ENCODE assay signal across 24 cellular contexts in genomic region chr4:22875592-22876257, GRCh38.
DNase-seq lines count a peak whose midpoint lies in the region; ATAC-seq, FAIRE-seq and TF ChIP-seq lines count a peak whose summit lies in the region.
"Had no signal": no experiment of that assay in that cellular context is flagged by ENCODE, and none has a peak within 500 bp of the region (broad histone marks: within the 10 kb centered on the region; RNA-seq: fewer than 3 reads in every experiment).

No MANE protein-coding gene starts in this region.

- H3K4me1 ChIP-seq in MM.1S (ENCODE audit: low read length) (peaks cover 23% of the 10 kb centered on the region), GM12878 (ENCODE audit: control insufficient read depth, insufficient read depth, low read length) (no peaks in the 10 kb centered on the region), GM23338 (ENCODE audit: insufficient read depth) (no peaks in the 10 kb centered on the region)
- H3K4me1 ChIP-seq: A549; BE2C; BLaER1 treated with 17β-estradiol and CSF1 and Interleukin-3, amounts not matched to agents 10 nM and 100 nM had no signal

- TF ChIP-seq POLR2A in GM12878 (IDR thresholded peaks at IDR 0.05; ENCODE audit: low read depth, low read length), result no peak

- ATAC-seq in GM18868 (IDR thresholded peaks at IDR 0.05; ENCODE audit: unreplicated experiment) (peak; percentile 73), GM12878 (peak; percentile 76), GM23338 (no peak), HG03196 (IDR thresholded peaks at IDR 0.05; ENCODE audit: unreplicated experiment) (no peak)
- ATAC-seq: A549, HCT116 had no signal

- no peaks in the 10 kb centered on the region for H3K4me1 Mint-ChIP-seq in GM23338
- H3K4me1 Mint-ChIP-seq: CD14-positive monocyte; CD4-positive, alpha-beta memory T cell; H9 had no signal

- no peaks in the 10 kb centered on the region for H3K27me3 Mint-ChIP-seq in GM23338 (ENCODE audit: insufficient read depth, low read depth, poor library complexity)
- H3K27me3 Mint-ChIP-seq: CD4-positive, alpha-beta memory T cell had no signal

- TF ChIP-seq RAD21 in GM12878 (IDR thresholded peaks at IDR 0.05; ENCODE audit: insufficient read depth, low read depth, low read length), result no peak

- SMC1A ChIA-PET in GM12878 (lab: Charles Lee; ENCODE audit: uncharacterized antibody, unreplicated experiment), result interaction anchor here (0.6 to 2.2 kb wide), 8 partner anchors 10 to 711 kb away, joined by 3 to 6 read pairs (median 4); no protein-coding TSS in a partner anchor

- no peaks in the 10 kb centered on the region for H3F3A ChIP-seq in MM.1S (ENCODE audit: insufficient read depth, low read length)
- no peaks in the 10 kb centered on the region for H3F3A ChIP-seq in GM23338 (replicated peaks; ENCODE audit: low read depth)

- H3K27ac ChIP-seq in MM.1S (ENCODE audit: low read length) (peak overlapping the region; percentile 55; the same call in 1 of the 2 replicates), GM12878 (ENCODE audit: control insufficient read depth, insufficient read depth) (no peak overlapping the region), GM23338 (ENCODE audit: low read depth) (no peak overlapping the region)
- H3K27ac ChIP-seq: A549; BLaER1 treated with 17β-estradiol and CSF1 and Interleukin-3, amounts not matched to agents 10 nM and 100 nM; GM23248 had no signal

- WGBS in GM12878 (ENCODE audit: insufficient coverage, insufficient replicate concordance, low lambda C conversion rate, missing lambda C conversion rate), result 14% methylated on average over 4 of the region's 4 CpGs

- H3K9me3 Mint-ChIP-seq in GM23338, result no peaks in the 10 kb centered on the region
- H3K9me3 Mint-ChIP-seq: H9 had no signal

- H3K9me2 ChIP-seq in MM.1S (replicated peaks; ENCODE audit: insufficient read depth, low read length) (no peaks in the 10 kb centered on the region), GM23338 (ENCODE audit: insufficient read depth) (peaks cover 13% of the 10 kb centered on the region; the same call in 1 of the 2 replicates)

- RAD21 ChIA-PET in GM12878 (lab: Charles Lee; ENCODE audit: unreplicated experiment), result no interaction called here

- no peak overlapping the region for H3K27ac Mint-ChIP-seq in GM23338
- H3K27ac Mint-ChIP-seq: CD14-positive monocyte; CD4-positive, alpha-beta memory T cell; H9 had no signal

- TF ChIP-seq EP300 in GM12878 (IDR thresholded peaks at IDR 0.05; ENCODE audit: borderline replicate concordance in 1 of 2, control insufficient read depth in 1 of 2, low read depth in 2 of 2, low read length in 2 of 2), result no peak

- no peaks in the 10 kb centered on the region for H3K27me3 ChIP-seq in MM.1S (replicated peaks; ENCODE audit: insufficient read depth, low read length)
- H3K27me3 ChIP-seq in GM12878 (replicated peaks in 1 of 2; ENCODE audit: control insufficient read depth in 2 of 2, insufficient read depth in 2 of 2, low read length in 1 of 2), result no peaks in the 10 kb centered on the region
- no peaks in the 10 kb centered on the region for H3K27me3 ChIP-seq in GM23338 (ENCODE audit: insufficient read depth)
- H3K27me3 ChIP-seq: BE2C; BLaER1 treated with 17β-estradiol and CSF1 and Interleukin-3, amounts not matched to agents 10 nM and 100 nM had no signal

- no peaks in the 10 kb centered on the region for H3K9me3 ChIP-seq in MM.1S (replicated peaks; ENCODE audit: insufficient read depth, low read length)
- no peaks in the 10 kb centered on the region for H3K9me3 ChIP-seq in GM12878 (replicated peaks; ENCODE audit: control insufficient read depth, insufficient read depth, low read length)
- H3K9me3 ChIP-seq: A549; BE2C; BLaER1 treated with 17β-estradiol and CSF1 and Interleukin-3, amounts not matched to agents 10 nM and 100 nM had no signal

- H3K4me2 ChIP-seq in MM.1S (ENCODE audit: low read depth, low read length) (peak overlapping the region; percentile 14; the same call in 1 of the 2 replicates), GM12878 (ENCODE audit: control insufficient read depth, insufficient read depth) (no peak overlapping the region), GM23338 (no peak overlapping the region)
- H3K4me2 ChIP-seq: A549; BLaER1 treated with 17β-estradiol and CSF1 and Interleukin-3, amounts not matched to agents 10 nM and 100 nM had no signal

- H4K20me1 ChIP-seq in MM.1S (ENCODE audit: insufficient read depth, low read length) (no peaks in the 10 kb centered on the region), GM12878 (ENCODE audit: control insufficient read depth, insufficient read depth) (no peaks in the 10 kb centered on the region), GM23338 (replicated peaks; ENCODE audit: insufficient read depth) (no peaks in the 10 kb centered on the region)
- H4K20me1 ChIP-seq: BLaER1 treated with 17β-estradiol and CSF1 and Interleukin-3, amounts not matched to agents 10 nM and 100 nM had no signal

- no peak overlapping the region for H2AFZ ChIP-seq in MM.1S (ENCODE audit: low read length)
- no peak overlapping the region for H2AFZ ChIP-seq in GM12878 (ENCODE audit: control insufficient read depth, low read depth, low read length)
- H2AFZ ChIP-seq in GM23338, result no peak overlapping the region
- H2AFZ ChIP-seq: GM23248 had no signal

- H3K36me3 ChIP-seq in MM.1S (replicated peaks; ENCODE audit: insufficient read depth, low read length) (no peaks in the 10 kb centered on the region), GM12878 (ENCODE audit: control insufficient read depth in 2 of 2, insufficient read depth in 2 of 2, low read length in 1 of 2) (no peaks in the 10 kb centered on the region), GM23338 (ENCODE audit: insufficient read depth) (no peaks in the 10 kb centered on the region)
- H3K36me3 ChIP-seq: BE2C; BLaER1 treated with 17β-estradiol and CSF1 and Interleukin-3, amounts not matched to agents 10 nM and 100 nM had no signal

- H3K36me3 Mint-ChIP-seq in GM23338 (ENCODE audit: low read depth), result no peaks in the 10 kb centered on the region
- H3K36me3 Mint-ChIP-seq: CD14-positive monocyte; CD4-positive, alpha-beta memory T cell had no signal

- no peak for FAIRE-seq in GM12878 (lab: Jason Lieb, UNC)
- FAIRE-seq: A549, G401.6, GM12891, GM18507, GM19239 had no signal

- in situ Hi-C loops in GM12878 (cut with MboI), result no loop called here

- DNase-seq in MM.1S, result peak; percentile 58
- DNase-seq in GM12878 (ENCODE audit: low read depth, low spot score), result no peak
- no peak for DNase-seq in GM23338 (ENCODE audit: low spot score)
- DNase-seq in SIG-M5 (lab: John Stamatoyannopoulos, UW), result no peak
- DNase-seq: 8988T; ACHN; AML-193; BE2C; Calu3; CD4-positive, alpha-beta memory T cell; COR-L47; DND-41; GM23248; H9 had no signal

- CTCF ChIA-PET in GM12878 (lab: Yijun Ruan, JAX), result interaction anchor here (3.4 kb wide), 1 partner anchor 21 kb away, joined by 23 read pairs; no protein-coding TSS in a partner anchor

- no TSS peak for BruUV-seq in GM12878 (replicated peaks; lab: Mats Ljungman, UMichigan)

- H3K4me3 ChIP-seq in MM.1S (ENCODE audit: low read length), result no peak overlapping the region; the same call in 1 of the 2 replicates
- no peak overlapping the region for H3K4me3 ChIP-seq in GM12878
- no peak overlapping the region for H3K4me3 ChIP-seq in GM23338
- H3K4me3 ChIP-seq: A549; BLaER1 treated with 17β-estradiol and CSF1 and Interleukin-3, amounts not matched to agents 10 nM and 100 nM; GM23248 had no signal

- POLR2A ChIA-PET in GM12878 (lab: Charles Lee), result no interaction called here

- no peak overlapping the region for H3K9ac ChIP-seq in MM.1S (ENCODE audit: low read length)
- H3K9ac ChIP-seq in GM12878 (ENCODE audit: control insufficient read depth, insufficient read depth, low read length), result no peak overlapping the region
- H3K9ac ChIP-seq: BLaER1 treated with 17β-estradiol and CSF1 and Interleukin-3, amounts not matched to agents 10 nM and 100 nM; GM23248 had no signal

- H3K79me2 ChIP-seq in MM.1S (ENCODE audit: low read length) (no peaks in the 10 kb centered on the region), GM12878 (ENCODE audit: control insufficient read depth, insufficient read depth, low read length) (no peaks in the 10 kb centered on the region), GM23338 (replicated peaks; ENCODE audit: insufficient read depth) (no peaks in the 10 kb centered on the region)

- H3K4me3 Mint-ChIP-seq in GM23338, result no peak overlapping the region
- H3K4me3 Mint-ChIP-seq: CD14-positive monocyte; CD4-positive, alpha-beta memory T cell; H9 had no signal

- intact Hi-C loops in GM12878 (cut with micrococcal nuclease; ENCODE audit: unreplicated experiment), result no loop called here

- TF ChIP-seq CTCF in MM.1S (IDR thresholded peaks at IDR 0.05; ENCODE audit: low read length) (no peak), GM12878 (IDR thresholded peaks at IDR 0.05 in 2 of 3, conservative IDR thresholded peaks at IDR 0.05 in 1 of 3; ENCODE audit: control insufficient read depth in 2 of 3, extremely low read depth in 1 of 3, insufficient read depth in 1 of 3, low read depth in 3 of 3, low read length in 3 of 3) (no peak), GM23338 (conservative IDR thresholded peaks at IDR 0.05; ENCODE audit: low read depth in 2 of 2) (no peak)

TF ChIP-seq in GM23338, 12 proteins besides CTCF, POLR2A, EP300 and RAD21 (continues in another document):
- TF ChIP-seq ZNF331 (CRISPR knock-in tag; IDR thresholded peaks at IDR 0.05; ENCODE audit: low read depth) (no peak), REST (IDR thresholded peaks at IDR 0.05; ENCODE audit: unreplicated experiment) (no peak), ZNF114 (CRISPR knock-in tag; IDR thresholded peaks at IDR 0.05) (no peak), JUNB (IDR thresholded peaks at IDR 0.05; ENCODE audit: unreplicated experiment) (no peak)

Comparison
In these comparisons a context has a peak if more than half of its experiments do, and no peak if none do; other contexts are left out.
1. ATAC-seq: peak in GM18868 (single experiment) and GM12878 (single experiment); none in GM23338 (single experiment) and HG03196 (single experiment).